Comparison of ENCODE assay signal across 38 cellular contexts in the genomic region with DNA sequence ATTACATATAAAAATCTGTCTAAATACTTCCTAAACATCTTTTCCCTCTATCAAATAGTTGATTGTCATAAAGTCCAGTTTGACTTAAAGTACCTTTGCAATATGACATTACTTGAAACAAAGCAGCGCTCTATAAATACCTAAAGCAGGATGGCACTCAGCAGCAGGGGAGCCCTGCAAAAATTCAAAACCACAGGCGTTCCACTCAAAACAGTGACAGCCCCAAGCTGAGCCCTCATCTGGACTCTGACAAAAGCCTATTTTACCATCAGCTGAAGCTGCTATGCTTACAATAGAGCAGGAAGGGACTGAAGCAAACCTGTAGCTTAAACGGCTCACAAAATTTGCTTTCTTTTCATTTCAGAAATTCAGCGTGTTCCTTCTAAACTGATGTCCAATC. TPM values are rescaled to one million over a fixed set of nuclear protein-coding genes. Genes with fewer than 3 reads are reported as not detected.
"Had no signal": no experiment of that assay in that cellular context is flagged by ENCODE, and none has a peak within 500 bp of the region (broad histone marks: within the 10 kb centered on the region; RNA-seq: fewer than 3 reads in every experiment).

No MANE protein-coding gene starts in this region.

- H3K27ac ChIP-seq: adrenal gland, body of pancreas, breast epithelium, KMS-11, Peyer's patch, WERI-Rb-1 had no signal

- H3K27me3 ChIP-seq: adrenal gland, body of pancreas, breast epithelium, Peyer's patch had no signal

- H3K9me3 Mint-ChIP-seq: activated T-cell treated with anti-CD3 and anti-CD28 coated beads, Interleukin-2, amount 50 U/mL, for 4 hours; activated T-helper 1 cell treated with anti-CD3 and anti-CD28 coated beads, Interleukin-12 subunit alpha, Interleukin-12 subunit beta, Interleukin-2, Interleukin-4 antibody, amounts not matched to agents 30 ng/mL and 10 ng/mL and 1 ng/mL, durations not matched to agents 14 hours and 24 hours and 36 hours had no signal

- H3K36me3 Mint-ChIP-seq: activated CD4-positive, alpha-beta memory T cell treated with anti-CD3 and anti-CD28 coated beads for 36 hours; activated naive CD4-positive, alpha-beta T cell treated with anti-CD3 and anti-CD28 coated beads, Interleukin-2, amount 50 U/mL, for 72 hours had no signal

- H3K4me1 ChIP-seq: adrenal gland, body of pancreas, breast epithelium, Peyer's patch had no signal

- H3K4me3 Mint-ChIP-seq: activated CD4-positive, alpha-beta memory T cell treated with anti-CD3 and anti-CD28 coated beads for 36 hours; activated naive CD4-positive, alpha-beta T cell treated with anti-CD3 and anti-CD28 coated beads for 36 hours; activated T-cell treated with anti-CD3 and anti-CD28 coated beads, Interleukin-2, amount 50 U/mL, for 4 hours; activated T-helper 1 cell treated with anti-CD3 and anti-CD28 coated beads, Interleukin-12 subunit alpha, Interleukin-12 subunit beta, Interleukin-2, Interleukin-4 antibody, amounts not matched to agents 30 ng/mL and 10 ng/mL and 1 ng/mL, durations not matched to agents 14 hours and 24 hours and 36 hours had no signal

- H3K36me3 ChIP-seq: adrenal gland, breast epithelium, Peyer's patch, WERI-Rb-1 had no signal

- H3K9ac ChIP-seq: KMS-11 had no signal

- H3K27me3 Mint-ChIP-seq: activated CD4-positive, alpha-beta memory T cell treated with anti-CD3 and anti-CD28 coated beads for 36 hours had no signal

- H3K9me3 ChIP-seq: adrenal gland, body of pancreas, breast epithelium, Peyer's patch had no signal

- H3K27ac Mint-ChIP-seq: activated CD4-positive, alpha-beta memory T cell treated with anti-CD3 and anti-CD28 coated beads for 36 hours; activated naive CD4-positive, alpha-beta T cell treated with anti-CD3 and anti-CD28 coated beads for 36 hours; activated naive CD4-positive, alpha-beta T cell treated with anti-CD3 and anti-CD28 coated beads, Interleukin-2, amount 50 U/mL, for 72 hours; activated T-helper 1 cell treated with anti-CD3 and anti-CD28 coated beads, Interleukin-12 subunit alpha, Interleukin-12 subunit beta, Interleukin-2, Interleukin-4 antibody, amounts not matched to agents 30 ng/mL and 10 ng/mL and 1 ng/mL, durations not matched to agents 14 hours and 24 hours and 36 hours had no signal

- H3K4me2 ChIP-seq: KMS-11 had no signal

- DNase-seq: activated CD4-positive, alpha-beta memory T cell treated with anti-CD3 and anti-CD28 coated beads for 36 hours; activated CD4-positive, alpha-beta T cell treated with anti-CD3 and anti-CD28 coated beads, Interleukin-2, amount 50 U/mL, for 1 hour; activated CD8-positive, alpha-beta memory T cell treated with anti-CD3 and anti-CD28 coated beads, Interleukin-2, amount 50 U/mL, for 4 hours; activated gamma-delta T cell treated with Interleukin-2 at 50 U/mL for 16 hours; activated naive CD4-positive, alpha-beta T cell treated with anti-CD3 and anti-CD28 coated beads for 36 hours; activated T-cell treated with anti-CD3 and anti-CD28 coated beads for 4 hours; activated T-cell treated with anti-CD3 and anti-CD28 coated beads, Interleukin-2, amount 50 U/mL, for 4 hours; adrenal gland; body of pancreas; NCI-H1105; NCI-H1417 treated with DMSO at 0.1 percent for 48 hours; NCI-H187 treated with DMSO at 0.1 percent for 48 hours; NCI-H2081; NCI-H2171 treated with DMSO at 0.1 percent for 48 hours; NCI-H2227 treated with DMSO at 0.1 percent for 48 hours; NCI-H446; NCI-H510A treated with DMSO at 0.1 percent for 48 hours; NCI-H69; NCI-H82; NK-92 treated with Interleukin-12 subunit alpha and Interleukin-12 subunit beta, amount 100 ng/mL, for 24 hours; PC-3; Peyer's patch; RPMI8226; SIG-M5; SW 1271; T-helper 1 cell; T-helper 2 cell; T-helper 9 cell; WERI-Rb-1 had no signal

- H3K4me3 ChIP-seq: adrenal gland, body of pancreas, breast epithelium, Peyer's patch had no signal

- ATAC-seq: activated naive CD4-positive, alpha-beta T cell treated with anti-CD3 and anti-CD28 coated beads, Interleukin-2, amount 50 U/mL, for 72 hours; activated T-cell treated with anti-CD3 and anti-CD28 coated beads, Interleukin-2, amount 50 U/mL, for 4 hours; body of pancreas; PC-3 had no signal

RNA-seq across cellular contexts. Expression of a gene that starts 11.5 kb away (rescaled TPM):
- total RNA-seq: activated CD4-positive, alpha-beta memory T cell treated with anti-CD3 and anti-CD28 coated beads for 36 hours; activated naive CD4-positive, alpha-beta T cell treated with anti-CD3 and anti-CD28 coated beads for 36 hours; activated naive CD4-positive, alpha-beta T cell treated with anti-CD3 and anti-CD28 coated beads, Interleukin-2, amount 50 U/mL, for 72 hours; activated T-cell treated with anti-CD3 and anti-CD28 coated beads, Interleukin-2, amount 50 U/mL, for 4 hours; activated T-helper 1 cell treated with anti-CD3 and anti-CD28 coated beads, Interleukin-12 subunit alpha, Interleukin-12 subunit beta, Interleukin-2, Interleukin-4 antibody, amounts not matched to agents 30 ng/mL and 10 ng/mL and 1 ng/mL, durations not matched to agents 14 hours and 24 hours and 36 hours; adrenal gland; astrocyte; body of pancreas; breast epithelium; cardiac septum; chondrocyte; LHCN-M2; PC-3; Peyer's patch; SK-MEL-5 had no signal
- polyA plus RNA-seq: adrenal gland had no signal
